Comparison of ENCODE assay signal across 8 cellular contexts in the genomic region with DNA sequence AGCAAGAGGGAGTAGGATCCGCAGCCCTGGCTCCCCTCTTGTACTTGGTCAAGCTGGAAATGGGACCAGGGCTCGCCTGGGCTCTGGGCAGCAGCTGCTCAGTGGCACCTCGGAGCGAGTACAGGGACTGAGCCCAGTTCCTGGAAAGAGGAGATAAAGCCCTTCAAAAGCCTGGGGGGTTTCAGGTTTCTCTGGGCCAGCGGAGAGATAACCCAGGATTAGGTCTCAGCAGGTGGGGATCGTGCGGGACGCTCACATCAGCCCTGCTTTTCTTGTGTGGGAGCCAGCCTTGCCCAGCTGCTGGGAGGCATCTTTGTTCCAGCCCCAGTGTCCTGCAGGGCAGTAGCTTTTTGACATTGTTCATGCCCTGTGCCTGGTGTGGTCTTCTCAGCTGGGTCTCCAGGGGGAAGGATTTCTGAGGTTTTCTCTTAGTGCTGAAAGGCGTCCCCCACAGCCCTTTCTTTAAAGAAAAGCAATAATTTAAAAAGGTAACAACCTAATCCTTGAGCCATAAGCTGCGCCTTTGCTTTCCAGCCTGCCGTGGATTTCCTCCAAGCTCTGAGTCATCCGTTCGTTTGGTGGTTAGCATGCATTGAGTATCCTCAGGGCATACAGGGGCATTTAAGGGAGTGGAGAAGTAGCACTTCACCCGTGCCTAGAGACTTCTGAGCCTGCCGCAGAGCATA. TPM values are rescaled to one million over a fixed set of nuclear protein-coding genes. Genes with fewer than 3 reads are reported as not detected.
A peak's percentile ranks its signal among the peaks of the same experiment; 100 is the strongest.
DNase-seq lines count a peak whose midpoint lies in the region; ATAC-seq and TF ChIP-seq lines count a peak whose summit lies in the region.

No MANE protein-coding gene starts in this region.

- H3K36me3 ChIP-seq in thyroid gland: no peaks in the 10 kb centered on the region

- intact Hi-C loops in lower leg skin (cut with DNase I; ENCODE audit: low total_unique reads): no loop called here
- intact Hi-C loops in thyroid gland (cut with DNase I): no loop called here

- peaks cover 11 to 15% of the 10 kb centered on the region in 2 donors for H3K4me1 ChIP-seq in thyroid gland

- no peaks in the 10 kb centered on the region for H3K4me1 Mint-ChIP-seq in effector memory CD8-positive, alpha-beta T cell (ENCODE audit: low read depth in 2 of 2)

- no peaks in the 10 kb centered on the region for H3K9me3 ChIP-seq in thyroid gland

- no peaks in the 10 kb centered on the region for H3K9me3 Mint-ChIP-seq in effector memory CD8-positive, alpha-beta T cell

- H3K4me3 ChIP-seq in lower leg skin (ENCODE audit: low read depth, poor library complexity, severe bottlenecking) (no peak overlapping the region), thyroid gland (replicated peaks in 1 of 3) (no peak overlapping the region)

- no peak overlapping the region for H3K27ac ChIP-seq in thyroid gland

- H3K36me3 Mint-ChIP-seq in effector memory CD8-positive, alpha-beta T cell (ENCODE audit: insufficient read depth): no peaks in the 10 kb centered on the region

- TF ChIP-seq CTCF in lower leg skin (IDR thresholded peaks at IDR 0.05) (no peak), thyroid gland (IDR thresholded peaks at IDR 0.05) (no peak)

- peak; percentile 73 for DNase-seq in GM04503 (ENCODE audit: low read depth)
- peak; percentile 50 for DNase-seq in NCI-H345 treated with DMSO at 0.1 percent for 48 hours (lab: John Stamatoyannopoulos, UW; ENCODE audit: unreplicated experiment)
- DNase-seq in dermis blood vessel endothelial cell: peak; percentile 24
- DNase-seq in lower leg skin (ENCODE audit: low spot score in 2 of 2): peak; percentile 51 to 85
- DNase-seq in thyroid gland: peak; percentile 33 to 44
- DNase-seq in effector memory CD8-positive, alpha-beta T cell: no peak

- TF ChIP-seq POLR2A in lower leg skin (IDR thresholded peaks at IDR 0.05): no peak
- TF ChIP-seq POLR2A in thyroid gland (IDR thresholded peaks at IDR 0.05): no peak

- ATAC-seq in GM21576 (IDR thresholded peaks at IDR 0.05; ENCODE audit: unreplicated experiment): no peak
- no peak for ATAC-seq in GM19452 (IDR thresholded peaks at IDR 0.05; ENCODE audit: unreplicated experiment)
- no peak for ATAC-seq in effector memory CD8-positive, alpha-beta T cell (replicated peaks)

- no peak overlapping the region for H3K4me3 Mint-ChIP-seq in effector memory CD8-positive, alpha-beta T cell

- peaks cover 62 to 95% of the 10 kb centered on the region in 2 donors for H3K27me3 Mint-ChIP-seq in effector memory CD8-positive, alpha-beta T cell

- no peak overlapping the region for H3K27ac Mint-ChIP-seq in effector memory CD8-positive, alpha-beta T cell

- WGBS in lower leg skin, 2 donors: 1 to 2% methylated on average over 15 of the region's 15 CpGs
- 1 to 4% methylated on average over 7 to 15 of the region's 15 CpGs for WGBS in thyroid gland, 2 donors

- peaks cover 3% of the 10 kb centered on the region for H3K27me3 ChIP-seq in thyroid gland

RNA-seq across cellular contexts. Expression of a gene that starts 0.7 kb away (rescaled TPM):
- total RNA-seq in dermis blood vessel endothelial cell: 1.8 and 5.1 TPM in 2 replicates
- total RNA-seq in lower leg skin: 10 to 100 TPM in 2 of 4 donors, 1 to 10 TPM in 2; 4.8 to 47.0 (median 17.3) TPM
- total RNA-seq in thyroid gland: 10 to 100 TPM in 1 of 4 donors, 1 to 10 TPM in 3; 1.0 to 21.8 (median 6.4) TPM

Comparison
In these comparisons a context has a peak if more than half of its experiments do, and no peak if none do; other contexts are left out.
1. DNase-seq: peak in GM04503 (single experiment), NCI-H345 treated with DMSO at 0.1 percent for 48 hours (single experiment), dermis blood vessel endothelial cell (single experiment), lower leg skin (2 of 2) and thyroid gland (2 of 2); none in effector memory CD8-positive, alpha-beta T cell (0 of 3).